1 cellular context compared by ENCODE assay signal in the genomic region with DNA sequence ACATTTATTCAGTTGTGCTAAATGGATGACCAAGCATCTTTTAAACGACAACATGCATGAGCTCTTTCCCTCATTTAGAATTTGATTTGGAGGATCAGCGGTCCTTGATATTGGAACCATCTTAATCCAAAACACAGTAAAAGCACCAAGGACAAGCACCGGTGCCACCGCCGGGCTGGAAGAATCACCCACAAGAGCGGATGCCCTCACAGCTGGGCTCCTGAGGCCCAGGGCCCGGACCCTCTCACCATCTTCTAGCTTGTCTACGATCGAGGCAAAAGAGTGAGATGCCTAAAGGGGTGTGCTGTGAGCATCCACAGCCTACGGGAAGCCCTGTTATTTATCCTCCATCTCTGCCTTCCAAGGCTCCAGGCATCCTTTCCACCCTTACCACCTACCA.
TF ChIP-seq lines count a peak whose summit lies in the region.

No MANE protein-coding gene starts in this region.

TF ChIP-seq in GM12878, 131 proteins besides CTCF, POLR2A, EP300 and RAD21 (continued from another document):
- TF ChIP-seq, protein P1, sequence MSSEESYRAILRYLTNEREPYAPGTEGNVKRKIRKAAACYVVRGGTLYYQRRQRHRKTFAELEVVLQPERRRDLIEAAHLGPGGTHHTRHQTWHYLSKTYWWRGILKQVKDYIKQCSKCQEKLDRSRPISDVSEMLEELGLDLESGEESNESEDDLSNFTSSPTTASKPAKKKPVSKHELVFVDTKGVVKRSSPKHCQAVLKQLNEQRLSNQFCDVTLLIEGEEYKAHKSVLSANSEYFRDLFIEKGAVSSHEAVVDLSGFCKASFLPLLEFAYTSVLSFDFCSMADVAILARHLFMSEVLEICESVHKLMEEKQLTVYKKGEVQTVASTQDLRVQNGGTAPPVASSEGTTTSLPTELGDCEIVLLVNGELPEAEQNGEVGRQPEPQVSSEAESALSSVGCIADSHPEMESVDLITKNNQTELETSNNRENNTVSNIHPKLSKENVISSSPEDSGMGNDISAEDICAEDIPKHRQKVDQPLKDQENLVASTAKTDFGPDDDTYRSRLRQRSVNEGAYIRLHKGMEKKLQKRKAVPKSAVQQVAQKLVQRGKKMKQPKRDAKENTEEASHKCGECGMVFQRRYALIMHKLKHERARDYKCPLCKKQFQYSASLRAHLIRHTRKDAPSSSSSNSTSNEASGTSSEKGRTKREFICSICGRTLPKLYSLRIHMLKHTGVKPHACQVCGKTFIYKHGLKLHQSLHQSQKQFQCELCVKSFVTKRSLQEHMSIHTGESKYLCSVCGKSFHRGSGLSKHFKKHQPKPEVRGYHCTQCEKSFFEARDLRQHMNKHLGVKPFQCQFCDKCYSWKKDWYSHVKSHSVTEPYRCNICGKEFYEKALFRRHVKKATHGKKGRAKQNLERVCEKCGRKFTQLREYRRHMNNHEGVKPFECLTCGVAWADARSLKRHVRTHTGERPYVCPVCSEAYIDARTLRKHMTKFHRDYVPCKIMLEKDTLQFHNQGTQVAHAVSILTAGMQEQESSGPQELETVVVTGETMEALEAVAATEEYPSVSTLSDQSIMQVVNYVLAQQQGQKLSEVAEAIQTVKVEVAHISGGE (CRISPR knock-in tag; IDR thresholded peaks at IDR 0.05) = no peak
- TF ChIP-seq, protein P2, sequence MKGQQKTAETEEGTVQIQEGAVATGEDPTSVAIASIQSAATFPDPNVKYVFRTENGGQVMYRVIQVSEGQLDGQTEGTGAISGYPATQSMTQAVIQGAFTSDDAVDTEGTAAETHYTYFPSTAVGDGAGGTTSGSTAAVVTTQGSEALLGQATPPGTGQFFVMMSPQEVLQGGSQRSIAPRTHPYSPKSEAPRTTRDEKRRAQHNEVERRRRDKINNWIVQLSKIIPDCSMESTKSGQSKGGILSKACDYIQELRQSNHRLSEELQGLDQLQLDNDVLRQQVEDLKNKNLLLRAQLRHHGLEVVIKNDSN (IDR thresholded peaks at IDR 0.05; ENCODE audit: borderline replicate concordance, extremely low read length, insufficient read depth, low read depth, low read length) = no peak
- TF ChIP-seq EED (IDR thresholded peaks at IDR 0.05; ENCODE audit: low read depth) = no peak
- no peak for TF ChIP-seq BACH1 (IDR thresholded peaks at IDR 0.05; ENCODE audit: borderline replicate concordance)
- TF ChIP-seq SREBF1 (IDR thresholded peaks at IDR 0.05; ENCODE audit: low read length) = no peak
- no peak for TF ChIP-seq ATF7 (IDR thresholded peaks at IDR 0.05; ENCODE audit: low read depth)
- no peak for TF ChIP-seq HCFC1 (IDR thresholded peaks at IDR 0.05; ENCODE audit: low read length)
- TF ChIP-seq ETV6 (conservative IDR thresholded peaks at IDR 0.05 in 1 of 2, IDR thresholded peaks at IDR 0.05 in 1 of 2; ENCODE audit: borderline replicate concordance in 1 of 2, low read depth in 1 of 2) = no peak
- no peak for TF ChIP-seq CBFB (IDR thresholded peaks at IDR 0.05; ENCODE audit: low read depth)
- no peak for TF ChIP-seq KAT2A (conservative IDR thresholded peaks at IDR 0.05; ENCODE audit: control insufficient read depth, low read depth, low read length)
- no peak for TF ChIP-seq HDAC2 (IDR thresholded peaks at IDR 0.05)
- TF ChIP-seq SUZ12 (IDR thresholded peaks at IDR 0.05; ENCODE audit: unreplicated experiment) = no peak
- TF ChIP-seq TARDBP (IDR thresholded peaks at IDR 0.05; ENCODE audit: borderline replicate concordance) = no peak
- TF ChIP-seq MXI1 (IDR thresholded peaks at IDR 0.05; ENCODE audit: low read depth, low read length) = no peak
TF ChIP-seq in GM12878: peak in this region for 0.
